Comparison of ENCODE assay signal across 1 cellular context in the genomic region with DNA sequence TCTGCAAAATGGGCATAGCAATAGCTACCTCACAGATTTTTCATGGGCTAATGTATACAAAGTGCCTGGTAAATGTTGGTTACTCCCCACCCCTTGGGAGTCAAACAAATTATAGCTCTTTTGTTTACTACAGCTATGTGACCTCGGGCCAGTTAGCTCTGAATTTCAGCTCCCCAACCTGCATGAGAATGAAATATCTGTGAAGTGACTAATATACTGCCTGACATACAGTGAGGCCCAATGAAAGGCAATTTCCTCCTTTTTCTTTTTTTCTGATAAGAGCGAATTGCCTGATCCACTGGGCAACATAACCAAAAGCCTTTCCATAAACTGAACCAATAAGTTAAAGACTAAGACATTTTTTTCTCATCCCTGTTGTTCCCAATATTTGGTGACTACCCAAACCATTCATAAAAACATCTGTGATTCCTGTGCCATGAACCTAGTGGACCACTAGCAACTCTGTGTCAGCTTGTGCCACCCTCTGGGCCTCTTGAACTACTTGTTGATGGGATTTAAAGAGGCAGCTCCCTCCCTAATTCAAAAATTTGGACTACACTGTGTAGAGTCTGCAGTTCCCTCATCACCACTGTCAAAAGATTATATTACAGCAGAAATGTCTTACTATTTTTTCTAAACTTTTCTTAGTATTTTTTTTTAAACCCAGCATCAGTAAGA.
TF ChIP-seq lines count a peak whose summit lies in the region.

No MANE protein-coding gene starts in this region.

TF ChIP-seq in SK-N-SH, 30 proteins besides CTCF, POLR2A, EP300 and RAD21 (continued from another document):
- TF ChIP-seq, protein P1, sequence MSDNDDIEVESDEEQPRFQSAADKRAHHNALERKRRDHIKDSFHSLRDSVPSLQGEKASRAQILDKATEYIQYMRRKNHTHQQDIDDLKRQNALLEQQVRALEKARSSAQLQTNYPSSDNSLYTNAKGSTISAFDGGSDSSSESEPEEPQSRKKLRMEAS (IDR thresholded peaks at IDR 0.05; ENCODE audit: low read depth), result no peak
- TF ChIP-seq NRF1 (IDR thresholded peaks at IDR 0.05; ENCODE audit: low read depth, low read length), result no peak
- TF ChIP-seq, protein P2, sequence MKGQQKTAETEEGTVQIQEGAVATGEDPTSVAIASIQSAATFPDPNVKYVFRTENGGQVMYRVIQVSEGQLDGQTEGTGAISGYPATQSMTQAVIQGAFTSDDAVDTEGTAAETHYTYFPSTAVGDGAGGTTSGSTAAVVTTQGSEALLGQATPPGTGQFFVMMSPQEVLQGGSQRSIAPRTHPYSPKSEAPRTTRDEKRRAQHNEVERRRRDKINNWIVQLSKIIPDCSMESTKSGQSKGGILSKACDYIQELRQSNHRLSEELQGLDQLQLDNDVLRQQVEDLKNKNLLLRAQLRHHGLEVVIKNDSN (IDR thresholded peaks at IDR 0.05; ENCODE audit: borderline replicate concordance, low read depth), result no peak
